ENCODE assay signal across 26 cellular contexts in the genomic region with DNA sequence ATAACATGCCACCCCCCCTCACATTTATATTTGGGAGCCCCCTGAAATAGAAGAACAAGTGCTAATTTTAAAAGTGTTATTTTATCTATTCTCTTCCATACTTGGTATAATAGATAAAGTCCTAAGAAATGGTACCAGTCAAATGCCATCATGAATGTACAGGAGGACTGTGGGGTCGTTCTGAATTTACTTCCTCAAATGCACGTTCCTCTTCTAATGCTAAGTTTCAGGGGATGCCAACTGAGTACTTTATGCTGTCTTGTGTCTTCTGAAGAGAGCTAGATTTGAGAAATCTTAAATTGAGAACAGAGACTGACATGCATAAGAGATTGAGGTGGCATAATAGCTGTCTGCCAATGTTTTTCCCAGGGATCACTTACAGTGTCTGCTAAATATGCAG.
"Had no signal": no experiment of that assay in that cellular context is flagged by ENCODE, and none has a peak within 500 bp of the region (broad histone marks: within the 10 kb centered on the region; RNA-seq: fewer than 3 reads in every experiment).

No MANE protein-coding gene starts in this region.

- FAIRE-seq: K562 had no signal

- H3K9me3 ChIP-seq: SJSA1 had no signal

- H3K27me3 ChIP-seq: brain microvascular endothelial cell, cardiac muscle cell, SJSA1 had no signal

- H3K4me1 ChIP-seq: SJSA1 had no signal

- H3K27ac ChIP-seq: brain microvascular endothelial cell, cardiac muscle cell, SJSA1 had no signal

- ATAC-seq: activated CD4-positive, alpha-beta T cell treated with anti-CD3 and anti-CD28 coated beads for 36 hours; activated T-helper 17 cell treated with anti-CD3 and anti-CD28 coated beads, Interleukin-2, amount 50 U/mL, for 72 hours; K562; Panc1; Right ventricle myocardium inferior; SK-N-SH treated with all-trans-retinoic acid at 6 μM for 48 hours had no signal

- H3K4me3 ChIP-seq: cardiac muscle cell, K562, SJSA1 had no signal

- H3K36me3 ChIP-seq: brain microvascular endothelial cell, cardiac muscle cell, SJSA1 had no signal

- DNase-seq: activated CD4-positive, alpha-beta memory T cell treated with anti-CD3 and anti-CD28 coated beads, Interleukin-2, amount 10 ng/mL, durations not matched to agents 7 days and 5 days; activated CD4-positive, alpha-beta T cell treated with anti-CD3 and anti-CD28 coated beads for 36 hours; activated CD4-positive, alpha-beta T cell treated with anti-CD3 and anti-CD28 coated beads, Interleukin-2, amount 50 U/mL, for 1 hour; activated CD4-positive, CD25-positive, alpha-beta regulatory T cell; activated gamma-delta T cell; activated naive CD4-positive, alpha-beta T cell treated with anti-CD3 and anti-CD28 coated beads for 36 hours; activated T-cell treated with anti-CD3 and anti-CD28 coated beads for 4 hours; activated T-cell treated with anti-CD3 and anti-CD28 coated beads, Interleukin-2, amount 50 U/mL, for 48 hours; brain microvascular endothelial cell; Karpas-422; MM.1S; NCI-H1092; NCI-H1417; NCI-H2029; NCI-H510A treated with DMSO at 0.1 percent for 48 hours; NCI-H69; NK-92 treated with Interleukin-12 subunit alpha and Interleukin-12 subunit beta, amount 100 ng/mL, for 24 hours; RPMI8226; SW 1271 had no signal
